Comparison of ENCODE assay signal across 9 cellular contexts in genomic region chr7:143490719-143491306, GRCh38. TPM values are rescaled to one million over a fixed set of nuclear protein-coding genes. Genes with fewer than 3 reads are reported as not detected.
DNase-seq lines count a peak whose midpoint lies in the region; ATAC-seq and TF ChIP-seq lines count a peak whose summit lies in the region.
"Had no signal": no experiment of that assay in that cellular context is flagged by ENCODE, and none has a peak within 500 bp of the region (broad histone marks: within the 10 kb centered on the region; RNA-seq: fewer than 3 reads in every experiment).

No MANE protein-coding gene starts in this region.

- TF ChIP-seq RAD21 in HCT116 (IDR thresholded peaks at IDR 0.05; ENCODE audit: low read depth), result peak; percentile 60

- DNase-seq in AG10803 (ENCODE audit: low read depth), result peak; percentile 33
- no peak for DNase-seq in HCT116 (ENCODE audit: low read depth, low spot score)
- peak; percentile 71 for DNase-seq in iPS-NIHi7 (ENCODE audit: extremely low spot score)
- no peak for DNase-seq in H4 (ENCODE audit: low spot score)
- no peak for DNase-seq in stimulated activated CD4-positive, alpha-beta T cell treated with anti-CD3 and anti-CD28 coated beads, Interleukin-15, amount 100 ng/mL, for 24 hours
- DNase-seq in NCI-H446 (lab: John Stamatoyannopoulos, UW), result no peak
- no peak for DNase-seq in GM19240 (ENCODE audit: insufficient read length, low spot score)

- H3K4me3 ChIP-seq in AG10803 (ENCODE audit: low read length) (no peak overlapping the region), HCT116 (replicated peaks in 1 of 2; ENCODE audit: low read depth in 1 of 2, low read length in 2 of 2) (no peak overlapping the region)

- intact Hi-C loops in HCT116 (cut with micrococcal nuclease), result loop anchor here (10.0 kb wide), 1 partner anchor 486 kb away; no protein-coding TSS in a partner anchor

- no TSS peak for BruUV-seq in HCT116 (replicated peaks; lab: Mats Ljungman, UMichigan)

- RAD21 ChIA-PET in HCT116 (lab: Charles Lee; ENCODE audit: low non-redundant PET in 1 of 2, low total read pairs in 2 of 2, uncharacterized antibody in 2 of 2, unreplicated experiment in 2 of 2), result no interaction called here

- H3K27ac ChIP-seq in HCT116 (ENCODE audit: low read depth, low read length) (no peak overlapping the region), VCaP (no peak overlapping the region)

- H3K79me2 ChIP-seq in HCT116 (ENCODE audit: insufficient read depth, low read length), result no peaks in the 10 kb centered on the region

- no peak overlapping the region for H2AFZ ChIP-seq in HCT116 (ENCODE audit: low read depth, low read length, poor library complexity, severe bottlenecking)

- H3K9me2 ChIP-seq in HCT116 (ENCODE audit: insufficient read depth), result no peaks in the 10 kb centered on the region

- CTCF ChIA-PET in HCT116 (lab: Charles Lee), result interaction anchor here (1.0 to 2.3 kb wide), 4 partner anchors 9 to 14 kb away, joined by 4 to 9 read pairs (median 4); no protein-coding TSS in a partner anchor

- TF ChIP-seq CTCF in AG10803 (conservative IDR thresholded peaks at IDR 0.05; ENCODE audit: low read length) (peak; percentile 75), HCT116 (IDR thresholded peaks at IDR 0.05 in 2 of 3, conservative IDR thresholded peaks at IDR 0.05 in 1 of 3; ENCODE audit: borderline replicate concordance in 1 of 3, insufficient read depth in 1 of 3, low read depth in 2 of 3, low read length in 2 of 3) (peak; percentile 51 to 70 (median 65); a peak in 5 of 6 replicates), VCaP (conservative IDR thresholded peaks at IDR 0.05) (peak; percentile 72)

- no peak for TF ChIP-seq POLR2A in HCT116 (IDR thresholded peaks at IDR 0.05; ENCODE audit: borderline replicate concordance, extremely low read depth, insufficient read depth, insufficient read length)

- H3K9me3 ChIP-seq in HCT116 (ENCODE audit: control insufficient read depth in 1 of 2, insufficient read depth in 1 of 2, low read depth in 1 of 2, low read length in 2 of 2), result no peaks in the 10 kb centered on the region

- H3K27me3 ChIP-seq in HCT116 (ENCODE audit: insufficient read depth, low read length), result no peaks in the 10 kb centered on the region

- H3K36me3 ChIP-seq in HCT116 (ENCODE audit: control insufficient read depth in 1 of 2, insufficient read depth in 2 of 2, low read length in 2 of 2), result no peaks in the 10 kb centered on the region

- no peak overlapping the region for H3K4me2 ChIP-seq in HCT116 (ENCODE audit: low read length)

- ATAC-seq in HCT116, result peak; percentile 82

- H3K4me1 ChIP-seq in HCT116 (ENCODE audit: control insufficient read depth in 1 of 2, insufficient read depth in 2 of 2, low read length in 2 of 2), result peaks cover 5 to 28% of the 10 kb centered on the region in 2 experiments; a peak in 3 of 4 replicates

- H3K9ac ChIP-seq in HCT116 (ENCODE audit: low read length), result no peak overlapping the region

- no peaks in the 10 kb centered on the region for H4K20me1 ChIP-seq in HCT116 (ENCODE audit: insufficient read depth)

- POLR2A ChIA-PET in HCT116 (lab: Charles Lee), result no interaction called here

TF ChIP-seq in HCT116, 20 proteins besides CTCF, POLR2A, EP300 and RAD21:
- TF ChIP-seq EGR1 (IDR thresholded peaks at IDR 0.05; ENCODE audit: low read depth) (no peak), CBX3 (IDR thresholded peaks at IDR 0.05; ENCODE audit: low read depth) (0 out of 2 replicates have a peak, but pooled peaks have one; percentile 20)
TF ChIP-seq in HCT116: peak in this region for 1.

RNA-seq across cellular contexts. Expression of gene TAS2R41, which starts 13.1 kb away (rescaled TPM):
- total RNA-seq in HCT116 (2021; ENCODE audit: unreplicated experiment), result not detected
- polyA plus RNA-seq in HCT116 (2012), result not detected in 2 replicates
- not detected in 2 replicates for total RNA-seq in H4 (2014; rRNA removed; shearing (Covaris generic))
- total RNA-seq: T-helper 2 cell treated with Interferon-gamma antibody and Interleukin-4, amounts not matched to agents 100 ng/mL and 5 ng/mL, for 36 hours had no signal

RNA-seq across cellular contexts. Expression of gene TAS2R60, which starts 47.6 kb away (rescaled TPM):
- not detected for total RNA-seq in HCT116 (2021; ENCODE audit: unreplicated experiment)
- polyA plus RNA-seq in HCT116 (2012), result not detected in 2 replicates
- total RNA-seq in H4 (2014; rRNA removed; shearing (Covaris generic)), result not detected in 2 replicates
- total RNA-seq: T-helper 2 cell treated with Interferon-gamma antibody and Interleukin-4, amounts not matched to agents 100 ng/mL and 5 ng/mL, for 36 hours had no signal

Comparison
In these comparisons a context has a peak if more than half of its experiments do, and no peak if none do; other contexts are left out.
1. DNase-seq: peak in AG10803 (single experiment) and iPS-NIHi7 (single experiment); none in HCT116 (single experiment), H4 (single experiment), stimulated activated CD4-positive, alpha-beta T cell treated with anti-CD3 and anti-CD28 coated beads, Interleukin-15, amount 100 ng/mL, for 24 hours (single experiment), NCI-H446 (0 of 2) and GM19240 (single experiment).
2. Peak in every context shown above with its lines, with median percentiles within 50 percentile points of each other: CTCF ChIP-seq.